23 cellular contexts compared by ENCODE assay signal in the genomic region with DNA sequence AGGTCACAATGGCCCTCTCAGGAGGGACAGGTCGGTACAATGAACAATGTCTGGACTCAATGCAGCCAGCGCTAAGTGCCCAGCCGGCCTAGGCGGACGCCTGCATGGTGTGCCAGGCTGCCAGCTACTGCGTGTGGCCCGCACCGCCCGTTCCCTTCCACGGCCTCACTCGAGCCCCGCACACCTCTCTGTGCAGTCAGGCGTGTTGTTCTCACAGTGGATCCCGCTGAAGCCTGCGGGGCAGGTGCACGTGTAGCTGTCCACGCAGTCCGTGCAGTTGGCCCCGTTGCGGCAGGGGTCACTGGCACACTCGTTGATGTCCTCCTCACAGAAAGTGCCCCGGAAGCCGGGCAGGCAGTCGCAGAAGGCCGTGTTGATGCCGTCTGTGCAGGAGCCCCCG. TPM values are rescaled to one million over a fixed set of nuclear protein-coding genes. Genes with fewer than 3 reads are reported as not detected.
DNase-seq lines count a peak whose midpoint lies in the region; ATAC-seq and TF ChIP-seq lines count a peak whose summit lies in the region.
"Had no signal": no experiment of that assay in that cellular context is flagged by ENCODE, and none has a peak within 500 bp of the region (broad histone marks: within the 10 kb centered on the region; RNA-seq: fewer than 3 reads in every experiment).

No MANE protein-coding gene starts in this region.

- ATAC-seq in activated T-cell treated with anti-CD3 and anti-CD28 coated beads, Interleukin-2, amount 50 U/mL, for 72 hours (replicated peaks in 1 of 2) = no peak
- ATAC-seq in lower lobe of right lung = no peak
- ATAC-seq in stimulated activated memory B cell treated with anti-CD40 and anti-IgM and Interleukin-4, amounts not matched to agents 10 μg/mL and 1 μg/mL and 100 μg/mL, for 72 hours = no peak
- no peak for ATAC-seq in aorta (ENCODE audit: low FRiP score)
- ATAC-seq: Panc1 had no signal

- no peaks in the 10 kb centered on the region for H3K4me1 Mint-ChIP-seq in activated T-cell treated with anti-CD3 and anti-CD28 coated beads, Interleukin-2, amount 50 U/mL, for 24 hours (ENCODE audit: low read depth)
- H3K4me1 Mint-ChIP-seq in activated T-cell treated with anti-CD3 and anti-CD28 coated beads, Interleukin-2, amount 50 U/mL, for 72 hours (ENCODE audit: low read depth) = no peaks in the 10 kb centered on the region
- H3K4me1 Mint-ChIP-seq in stimulated activated memory B cell treated with anti-CD40 and anti-IgM and Interleukin-4, amounts not matched to agents 10 μg/mL and 1 μg/mL and 100 μg/mL, for 72 hours = no peaks in the 10 kb centered on the region
- H3K4me1 Mint-ChIP-seq: CD4-positive, alpha-beta memory T cell; H9 had no signal

- intact Hi-C loops in lower lobe of right lung (cut with DNase I) = no loop called here
- intact Hi-C loops in aorta (cut with DNase I) = no loop called here

- H3K27me3 ChIP-seq in lower lobe of right lung (ENCODE audit: low read depth) (no peaks in the 10 kb centered on the region), suprapubic skin (no peaks in the 10 kb centered on the region), aorta (ENCODE audit: control insufficient read depth in 1 of 2, insufficient read depth in 2 of 2, low read length in 1 of 2) (no peaks in the 10 kb centered on the region)
- H3K27me3 ChIP-seq: BLaER1 treated with 17β-estradiol and CSF1 and Interleukin-3, amounts not matched to agents 10 nM and 100 nM had no signal

- H3K27ac Mint-ChIP-seq in activated T-cell treated with anti-CD3 and anti-CD28 coated beads, Interleukin-2, amount 50 U/mL, for 24 hours = peak overlapping the region; percentile 61
- no peak overlapping the region for H3K27ac Mint-ChIP-seq in activated T-cell treated with anti-CD3 and anti-CD28 coated beads, Interleukin-2, amount 50 U/mL, for 72 hours
- H3K27ac Mint-ChIP-seq in stimulated activated memory B cell treated with anti-CD40 and anti-IgM and Interleukin-4, amounts not matched to agents 10 μg/mL and 1 μg/mL and 100 μg/mL, for 72 hours = no peak overlapping the region
- H3K27ac Mint-ChIP-seq: HFFc6 had no signal

- H3K4me3 Mint-ChIP-seq in activated T-cell treated with anti-CD3 and anti-CD28 coated beads, Interleukin-2, amount 50 U/mL, for 24 hours = no peak overlapping the region
- no peak overlapping the region for H3K4me3 Mint-ChIP-seq in activated T-cell treated with anti-CD3 and anti-CD28 coated beads, Interleukin-2, amount 50 U/mL, for 72 hours
- H3K4me3 Mint-ChIP-seq in stimulated activated memory B cell treated with anti-CD40 and anti-IgM and Interleukin-4, amounts not matched to agents 10 μg/mL and 1 μg/mL and 100 μg/mL, for 72 hours = no peak overlapping the region
- H3K4me3 Mint-ChIP-seq: CD4-positive, alpha-beta memory T cell; H9; HFFc6 had no signal

- peaks cover 34% of the 10 kb centered on the region for H3K4me1 ChIP-seq in lower lobe of right lung
- peaks cover 4% of the 10 kb centered on the region for H3K4me1 ChIP-seq in suprapubic skin
- H3K4me1 ChIP-seq in aorta (ENCODE audit: control insufficient read depth in 1 of 2, insufficient read depth in 2 of 2, low read length in 2 of 2) = no peaks in the 10 kb centered on the region
- H3K4me1 ChIP-seq: BLaER1 treated with 17β-estradiol and CSF1 and Interleukin-3, amounts not matched to agents 10 nM and 100 nM; Caco-2 had no signal

- TF ChIP-seq CTCF in lower lobe of right lung (IDR thresholded peaks at IDR 0.05) (no peak), suprapubic skin (IDR thresholded peaks at IDR 0.05) (no peak)

- H3K27me3 Mint-ChIP-seq in activated T-cell treated with anti-CD3 and anti-CD28 coated beads, Interleukin-2, amount 50 U/mL, for 24 hours = no peaks in the 10 kb centered on the region
- H3K27me3 Mint-ChIP-seq in activated T-cell treated with anti-CD3 and anti-CD28 coated beads, Interleukin-2, amount 50 U/mL, for 72 hours (ENCODE audit: low read depth) = no peaks in the 10 kb centered on the region
- H3K27me3 Mint-ChIP-seq in stimulated activated memory B cell treated with anti-CD40 and anti-IgM and Interleukin-4, amounts not matched to agents 10 μg/mL and 1 μg/mL and 100 μg/mL, for 72 hours = no peaks in the 10 kb centered on the region
- H3K27me3 Mint-ChIP-seq: CD4-positive, alpha-beta memory T cell had no signal

- DNase-seq in activated T-cell treated with anti-CD3 and anti-CD28 coated beads, Interleukin-2, amount 50 U/mL, for 24 hours = no peak
- no peak for DNase-seq in activated T-cell treated with anti-CD3 and anti-CD28 coated beads, Interleukin-2, amount 50 U/mL, for 72 hours
- DNase-seq in lower lobe of right lung (no peak), suprapubic skin (ENCODE audit: low spot score in 2 of 2) (no peak), hypothalamus (lab: John Stamatoyannopoulos, UW) (no peak), aorta (no peak)
- DNase-seq: 8988T; Caco-2; CD4-positive, alpha-beta memory T cell; DND-41; GM23248; H9; HFFc6; Kasumi-1; NCI-H1694; NCI-H2081 treated with DMSO at 0.1 percent for 48 hours; NCI-H2171 treated with DMSO at 0.1 percent for 48 hours; NCI-H524 treated with DMSO at 0.1 percent for 48 hours; NCI-H82 had no signal

- H3K4me3 ChIP-seq in lower lobe of right lung (no peak overlapping the region), suprapubic skin (no peak overlapping the region), aorta (ENCODE audit: low read length in 2 of 2) (no peak overlapping the region)
- H3K4me3 ChIP-seq: BLaER1 treated with 17β-estradiol and CSF1 and Interleukin-3, amounts not matched to agents 10 nM and 100 nM; GM23248 had no signal

- TF ChIP-seq EP300 in suprapubic skin (IDR thresholded peaks at IDR 0.05) = no peak

- WGBS in suprapubic skin = 83% methylated on average over 16 of the region's 27 CpGs
- WGBS in aorta, 2 donors = 91 to 92% methylated on average over 27 of the region's 27 CpGs

- H3K9me3 ChIP-seq in lower lobe of right lung = no peaks in the 10 kb centered on the region
- H3K9me3 ChIP-seq in suprapubic skin = no peaks in the 10 kb centered on the region
- H3K9me3 ChIP-seq in aorta (ENCODE audit: control insufficient read depth, low read length) = no peaks in the 10 kb centered on the region
- H3K9me3 ChIP-seq: BLaER1 treated with 17β-estradiol and CSF1 and Interleukin-3, amounts not matched to agents 10 nM and 100 nM; Caco-2 had no signal

- H3K27ac ChIP-seq in cingulate gyrus (ENCODE audit: low read depth, low read length) = peak overlapping the region; percentile 23
- peak overlapping the region; percentile 89 for H3K27ac ChIP-seq in lower lobe of right lung
- peak overlapping the region; percentile 78 for H3K27ac ChIP-seq in suprapubic skin
- H3K27ac ChIP-seq in aorta (ENCODE audit: low read depth in 1 of 2, low read length in 2 of 2) = no peak overlapping the region
- H3K27ac ChIP-seq: BLaER1 treated with 17β-estradiol and CSF1 and Interleukin-3, amounts not matched to agents 10 nM and 100 nM; GM23248 had no signal

- no peak for TF ChIP-seq POLR2A in suprapubic skin (IDR thresholded peaks at IDR 0.05)

- peaks cover 100% of the 10 kb centered on the region for H3K36me3 ChIP-seq in lower lobe of right lung
- H3K36me3 ChIP-seq in suprapubic skin = peaks cover 99% of the 10 kb centered on the region
- peaks cover 0 to 8% of the 10 kb centered on the region in 2 donors for H3K36me3 ChIP-seq in aorta (ENCODE audit: control insufficient read depth in 1 of 2, insufficient read depth in 2 of 2, low read length in 1 of 2)

- no peaks in the 10 kb centered on the region for H3K9me3 Mint-ChIP-seq in activated T-cell treated with anti-CD3 and anti-CD28 coated beads, Interleukin-2, amount 50 U/mL, for 24 hours
- H3K9me3 Mint-ChIP-seq in activated T-cell treated with anti-CD3 and anti-CD28 coated beads, Interleukin-2, amount 50 U/mL, for 72 hours = no peaks in the 10 kb centered on the region
- H3K9me3 Mint-ChIP-seq in stimulated activated memory B cell treated with anti-CD40 and anti-IgM and Interleukin-4, amounts not matched to agents 10 μg/mL and 1 μg/mL and 100 μg/mL, for 72 hours = no peaks in the 10 kb centered on the region
- H3K9me3 Mint-ChIP-seq: CD4-positive, alpha-beta memory T cell; H9; HFFc6 had no signal

- H3K36me3 Mint-ChIP-seq in activated T-cell treated with anti-CD3 and anti-CD28 coated beads, Interleukin-2, amount 50 U/mL, for 24 hours (ENCODE audit: low read depth) = peaks cover 88% of the 10 kb centered on the region
- peaks cover 3 to 5% of the 10 kb centered on the region in 2 donors for H3K36me3 Mint-ChIP-seq in activated T-cell treated with anti-CD3 and anti-CD28 coated beads, Interleukin-2, amount 50 U/mL, for 72 hours (ENCODE audit: insufficient read depth in 2 of 2)
- peaks cover 24% of the 10 kb centered on the region for H3K36me3 Mint-ChIP-seq in stimulated activated memory B cell treated with anti-CD40 and anti-IgM and Interleukin-4, amounts not matched to agents 10 μg/mL and 1 μg/mL and 100 μg/mL, for 72 hours

RNA-seq across cellular contexts. Expression of gene SEC16A, which starts 26.7 kb away (rescaled TPM):
- total RNA-seq in activated T-cell treated with anti-CD3 and anti-CD28 coated beads, Interleukin-2, amount 50 U/mL, for 72 hours = 10 to 100 TPM; 69.5 to 74.5 TPM
- total RNA-seq in lower lobe of right lung (66.5 TPM), suprapubic skin (10 to 100 TPM; 58.0 to 89.3 (median 75.0) TPM), aorta (10 to 100 TPM; 57.1 to 59.1 TPM)
- polyA plus RNA-seq in aorta = 10 to 100 TPM; 11.1 to 61.0 TPM

RNA-seq across cellular contexts. Expression of gene NOTCH1, which starts 36.3 kb away (rescaled TPM):
- 10 to 100 TPM; 71.6 to 84.2 TPM for total RNA-seq in activated T-cell treated with anti-CD3 and anti-CD28 coated beads, Interleukin-2, amount 50 U/mL, for 72 hours
- 91.4 TPM for total RNA-seq in lower lobe of right lung
- 100 to 1,000 TPM in 3 of 4 donors, 10 to 100 TPM in 1; 71.0 to 160 (median 114) TPM for total RNA-seq in suprapubic skin
- total RNA-seq in aorta = 10 to 100 TPM; 47.4 to 81.6 TPM
- 1 to 10 TPM; 3.1 to 8.5 TPM for polyA plus RNA-seq in aorta

Comparison
In these comparisons a context has a peak if more than half of its experiments do, and no peak if none do; other contexts are left out.
1. H3K27ac ChIP-seq: peak in cingulate gyrus (single experiment), lower lobe of right lung (single experiment) and suprapubic skin (single experiment); none in aorta (0 of 2).